ENCODE assay signal across 18 cellular contexts in the genomic region with DNA sequence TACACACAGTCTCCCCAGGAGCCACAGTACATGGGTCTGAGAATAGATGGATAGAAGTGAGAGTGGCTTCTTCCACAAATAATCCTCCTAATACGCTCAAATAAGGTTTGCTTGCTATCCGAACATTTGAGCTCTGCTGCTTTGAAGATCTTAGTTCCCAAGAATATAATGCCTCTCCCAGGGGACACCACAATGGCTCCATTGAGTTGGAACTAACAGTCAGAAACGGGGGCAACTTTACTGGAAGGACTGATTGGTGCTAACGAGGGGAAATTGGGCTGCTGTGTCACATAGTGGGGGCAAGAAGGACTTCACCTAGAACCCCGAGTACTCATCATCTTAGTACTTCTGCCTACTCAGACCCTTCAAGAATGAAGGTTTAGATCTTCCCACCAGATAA.
"Had no signal": no experiment of that assay in that cellular context is flagged by ENCODE, and none has a peak within 500 bp of the region (broad histone marks: within the 10 kb centered on the region; RNA-seq: fewer than 3 reads in every experiment).

No MANE protein-coding gene starts in this region.

- H3K4me3 Mint-ChIP-seq: activated CD8-positive, alpha-beta T cell treated with anti-CD3 and anti-CD28 coated beads for 36 hours; activated T-cell treated with anti-CD3 and anti-CD28 coated beads, Interleukin-2, amount 50 U/mL, for 24 hours; mesothelial cell of epicardium; nephron had no signal

- H3K4me1 Mint-ChIP-seq: mesothelial cell of epicardium, nephron had no signal

- H3K27ac ChIP-seq: body of pancreas, dorsolateral prefrontal cortex, epithelial cell of prostate, upper lobe of right lung, WERI-Rb-1 had no signal

- H3K9me3 ChIP-seq: body of pancreas, upper lobe of right lung had no signal

- H3K4me3 ChIP-seq: body of pancreas, dorsolateral prefrontal cortex, lung, spleen, upper lobe of right lung had no signal

- ATAC-seq: activated CD8-positive, alpha-beta T cell treated with anti-CD3 and anti-CD28 coated beads for 36 hours; body of pancreas; upper lobe of right lung had no signal

- H3K9me3 Mint-ChIP-seq: activated CD8-positive, alpha-beta T cell treated with anti-CD3 and anti-CD28 coated beads for 36 hours; activated T-cell treated with anti-CD3 and anti-CD28 coated beads, Interleukin-2, amount 50 U/mL, for 24 hours; activated T-helper 2 cell treated with anti-CD3 and anti-CD28 coated beads, Interferon-gamma antibody, Interleukin-2, Interleukin-4, amounts not matched to agents 10 μg/mL and 5 μg/mL and 100 μg/mL, durations not matched to agents 14 hours and 24 hours and 36 hours; mesothelial cell of epicardium; nephron had no signal

- H3K36me3 ChIP-seq: spleen, upper lobe of right lung, WERI-Rb-1 had no signal

- H3K27ac Mint-ChIP-seq: activated CD8-positive, alpha-beta T cell treated with anti-CD3 and anti-CD28 coated beads for 36 hours; activated T-cell treated with anti-CD3 and anti-CD28 coated beads, Interleukin-2, amount 50 U/mL, for 24 hours; activated T-helper 2 cell treated with anti-CD3 and anti-CD28 coated beads, Interferon-gamma antibody, Interleukin-2, Interleukin-4, amounts not matched to agents 10 μg/mL and 5 μg/mL and 100 μg/mL, durations not matched to agents 14 hours and 24 hours and 36 hours; mesothelial cell of epicardium; nephron had no signal

- H3K4me1 ChIP-seq: upper lobe of right lung had no signal

- H3K36me3 Mint-ChIP-seq: mesothelial cell of epicardium had no signal

- DNase-seq: activated CD8-positive, alpha-beta T cell treated with anti-CD3 and anti-CD28 coated beads for 36 hours; activated naive CD4-positive, alpha-beta T cell treated with Interleukin-2 at 50 U/mL for 16 hours; activated T-cell treated with anti-CD3 and anti-CD28 coated beads, Interleukin-2, amount 50 U/mL, for 24 hours; body of pancreas; dorsolateral prefrontal cortex; foreskin melanocyte; hypothalamus; occipital lobe; posterior cingulate gyrus; spleen; stimulated activated CD4-positive, alpha-beta T cell treated with anti-CD3 and anti-CD28 coated beads, Interleukin-4, amount 100 ng/mL, for 4 hours; upper lobe of right lung; WERI-Rb-1 had no signal
